In the genomic region with DNA sequence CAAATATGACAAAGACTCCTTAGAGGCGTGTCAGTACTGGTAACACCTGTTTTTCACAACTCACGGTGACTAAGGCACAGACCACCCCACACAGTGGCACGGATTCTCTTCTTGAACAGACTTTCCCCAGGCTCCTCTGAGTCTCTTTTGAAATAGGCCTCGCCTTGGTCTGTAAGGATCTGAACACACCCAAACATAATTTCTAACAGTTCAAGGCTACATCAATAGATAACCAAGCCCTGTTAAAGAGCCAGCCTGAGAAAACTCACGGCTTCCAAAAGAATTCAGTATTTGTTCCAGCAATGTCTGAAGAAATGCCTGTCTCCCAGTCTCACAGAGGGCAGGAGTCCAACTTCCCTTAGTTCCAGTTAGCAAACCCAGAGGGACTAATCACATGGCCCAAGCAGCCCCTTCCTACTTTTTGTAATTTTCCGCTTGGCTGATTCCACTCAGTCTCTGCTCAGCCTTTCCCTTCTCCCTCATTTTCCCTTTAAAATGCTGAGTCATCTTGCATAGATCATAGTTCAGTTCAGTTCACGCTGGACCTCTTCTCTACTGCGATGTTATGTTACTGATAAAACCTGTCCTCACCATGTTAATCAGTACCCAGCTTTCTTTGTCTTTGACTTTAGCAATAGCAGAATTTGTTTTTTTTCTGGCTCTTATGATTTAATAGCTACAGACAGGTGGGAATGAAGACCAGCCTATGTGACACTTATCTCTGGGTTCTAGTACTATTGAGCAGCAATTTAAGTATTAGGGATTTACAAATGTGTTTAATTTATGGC, we compare ENCODE assay signal across 1 cellular context.
TF ChIP-seq lines count a peak whose summit lies in the region.

No MANE protein-coding gene starts in this region.

TF ChIP-seq in K562, 482 proteins besides CTCF, POLR2A, EP300 and RAD21 (continued from another document and continues in another):
- TF ChIP-seq RERE (CRISPR knock-in tag; IDR thresholded peaks at IDR 0.05; ENCODE audit: borderline replicate concordance) (no peak), POLR3G (IDR thresholded peaks at IDR 0.05; ENCODE audit: extremely low read depth, insufficient read length, insufficient replicate concordance) (no peak), MTA3 (IDR thresholded peaks at IDR 0.05; ENCODE audit: borderline replicate concordance) (peak; percentile 80), ZNF175 (CRISPR knock-in tag; IDR thresholded peaks at IDR 0.05; ENCODE audit: low read depth) (peak; percentile 55; the same call in 1 of the 2 replicates), ZHX1 (conservative IDR thresholded peaks at IDR 0.05; ENCODE audit: low read length) (no peak), ZNF232 (CRISPR knock-in tag; IDR thresholded peaks at IDR 0.05) (no peak), ZNF407 (IDR thresholded peaks at IDR 0.05; ENCODE audit: low read depth) (no peak), ZNF780A (CRISPR knock-in tag; IDR thresholded peaks at IDR 0.05) (no peak), RFX7 (CRISPR knock-in tag; IDR thresholded peaks at IDR 0.05) (no peak), IFI16 (CRISPR knock-in tag; IDR thresholded peaks at IDR 0.05) (no peak), ZNF3 (CRISPR knock-in tag; IDR thresholded peaks at IDR 0.05) (no peak), MEF2A (IDR thresholded peaks at IDR 0.05; ENCODE audit: control insufficient read depth, low read depth, low read length) (no peak), GATAD2B (IDR thresholded peaks at IDR 0.05; ENCODE audit: borderline replicate concordance) (no peak; the same call in 1 of the 2 replicates), FIP1L1 (IDR thresholded peaks at IDR 0.05; ENCODE audit: low read depth, low read length, poor library complexity, severe bottlenecking) (no peak), CREB5 (CRISPR knock-in tag; IDR thresholded peaks at IDR 0.05) (no peak), MYBL2 (IDR thresholded peaks at IDR 0.05; ENCODE audit: low read depth) (peak; percentile 35; the same call in 1 of the 2 replicates), MYBL2 (CRISPR knock-in tag; IDR thresholded peaks at IDR 0.05; ENCODE audit: borderline replicate concordance) (no peak), DPF2 (IDR thresholded peaks at IDR 0.05) (peak; percentile 97), HDAC1 (IDR thresholded peaks at IDR 0.05) (peak in 1 of 2 experiments; percentile 76; a peak in 2 of 4 replicates), GATA2 (CRISPR knock-in tag; IDR thresholded peaks at IDR 0.05) (0 out of 2 replicates have a peak, but pooled peaks have one; percentile 14), RBM34 (IDR thresholded peaks at IDR 0.05; ENCODE audit: borderline replicate concordance, insufficient read depth, low read length) (no peak), ZNF12 (CRISPR knock-in tag; IDR thresholded peaks at IDR 0.05) (no peak), NR4A1 (CRISPR knock-in tag; IDR thresholded peaks at IDR 0.05) (no peak), NR4A1 (tag; IDR thresholded peaks at IDR 0.05) (peak; percentile 72), ZNF263 (CRISPR knock-in tag; IDR thresholded peaks at IDR 0.05; ENCODE audit: borderline replicate concordance) (no peak), ZNF75A (CRISPR knock-in tag; IDR thresholded peaks at IDR 0.05) (no peak), NFATC3 (IDR thresholded peaks at IDR 0.05) (peak; percentile 81; the same call in 1 of the 2 replicates), SIRT6 (IDR thresholded peaks at IDR 0.05; ENCODE audit: low read depth, low read length) (no peak), FOS (IDR thresholded peaks at IDR 0.05; ENCODE audit: extremely low read depth, insufficient read length) (no peak), TCF3 (CRISPR knock-in tag; IDR thresholded peaks at IDR 0.05) (peak; percentile 66), ZNF431 (CRISPR knock-in tag; IDR thresholded peaks at IDR 0.05) (no peak)
- TF ChIP-seq, protein P1, sequence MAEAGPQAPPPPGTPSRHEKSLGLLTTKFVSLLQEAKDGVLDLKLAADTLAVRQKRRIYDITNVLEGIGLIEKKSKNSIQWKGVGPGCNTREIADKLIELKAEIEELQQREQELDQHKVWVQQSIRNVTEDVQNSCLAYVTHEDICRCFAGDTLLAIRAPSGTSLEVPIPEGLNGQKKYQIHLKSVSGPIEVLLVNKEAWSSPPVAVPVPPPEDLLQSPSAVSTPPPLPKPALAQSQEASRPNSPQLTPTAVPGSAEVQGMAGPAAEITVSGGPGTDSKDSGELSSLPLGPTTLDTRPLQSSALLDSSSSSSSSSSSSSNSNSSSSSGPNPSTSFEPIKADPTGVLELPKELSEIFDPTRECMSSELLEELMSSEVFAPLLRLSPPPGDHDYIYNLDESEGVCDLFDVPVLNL (CRISPR knock-in tag; IDR thresholded peaks at IDR 0.05; ENCODE audit: low read depth), result no peak
